Comparison of ENCODE assay signal across 11 cellular contexts in the genomic region with DNA sequence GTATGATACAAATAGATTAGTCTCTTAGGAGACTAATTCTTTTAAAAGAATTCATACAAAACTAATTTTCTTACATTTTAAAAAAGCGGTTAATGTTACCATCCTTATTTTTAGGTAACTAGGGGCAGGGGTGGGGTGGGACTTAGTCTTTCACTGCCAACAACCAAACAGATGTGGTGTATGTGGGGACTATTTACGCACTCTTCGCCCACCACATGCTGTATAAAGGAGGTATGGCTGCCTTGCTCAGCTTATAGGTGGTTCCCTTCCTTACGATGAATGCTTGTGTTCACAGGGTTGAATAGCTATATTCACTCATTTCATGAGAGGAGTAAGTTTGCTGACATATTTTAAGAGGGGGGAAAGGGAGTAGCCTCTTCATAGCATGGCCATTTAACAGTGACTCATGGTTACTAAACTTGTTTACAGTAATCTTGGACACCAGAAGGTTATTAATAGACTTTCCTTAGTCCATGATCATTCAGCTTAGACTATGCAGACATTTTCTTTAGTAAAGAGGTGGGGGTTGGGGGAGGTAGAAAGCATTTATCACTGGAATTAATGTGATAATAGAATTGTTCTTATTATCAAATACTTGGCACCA.
DNase-seq lines count a peak whose midpoint lies in the region; ATAC-seq, FAIRE-seq and TF ChIP-seq lines count a peak whose summit lies in the region.
"Had no signal": no experiment of that assay in that cellular context is flagged by ENCODE, and none has a peak within 500 bp of the region (broad histone marks: within the 10 kb centered on the region; RNA-seq: fewer than 3 reads in every experiment).

No MANE protein-coding gene starts in this region.

- H3K79me2 ChIP-seq in Karpas-422 (ENCODE audit: low read length): peaks cover 87% of the 10 kb centered on the region

- H3K4me1 ChIP-seq in adrenal gland (replicated peaks in 1 of 2) (peaks cover 16 to 50% of the 10 kb centered on the region in 2 donors), Karpas-422 (ENCODE audit: low read length) (peaks cover 3% of the 10 kb centered on the region; the same call in 1 of the 2 replicates)

- intact Hi-C loops in adrenal gland (cut with DNase I) (no loop called here), left ventricle myocardium superior (cut with micrococcal nuclease) (no loop called here)

- no peaks in the 10 kb centered on the region for H3K9me2 ChIP-seq in Karpas-422 (replicated peaks; ENCODE audit: insufficient read depth, low read length)

- H3K4me3 Mint-ChIP-seq in activated naive CD8-positive, alpha-beta T cell: no peak overlapping the region
- H3K4me3 Mint-ChIP-seq in activated naive CD8-positive, alpha-beta T cell treated with anti-CD3 and anti-CD28 coated beads, Interleukin-2, amount 50 U/mL, for 24 hours: no peak overlapping the region
- H3K4me3 Mint-ChIP-seq: CD8-positive, alpha-beta T cell had no signal

- H3K27me3 ChIP-seq in adrenal gland (no peaks in the 10 kb centered on the region), Karpas-422 (ENCODE audit: low read length) (no peaks in the 10 kb centered on the region)

- H3K9me3 ChIP-seq in adrenal gland (replicated peaks in 1 of 3) (no peaks in the 10 kb centered on the region), Karpas-422 (ENCODE audit: low read length) (no peaks in the 10 kb centered on the region)

- DNase-seq in activated naive CD8-positive, alpha-beta T cell treated with anti-CD3 and anti-CD28 coated beads, Interleukin-2, amount 50 U/mL, for 24 hours: no peak
- DNase-seq in adrenal gland (no peak), left ventricle myocardium superior (no peak), urothelium cell line (ENCODE audit: low spot score) (peak; percentile 37), HuH-7 (ENCODE audit: low spot score) (no peak), Karpas-422 (no peak)
- DNase-seq: amygdala; CD8-positive, alpha-beta T cell; NCI-H187 had no signal

- FAIRE-seq in urothelium cell line (lab: Jason Lieb, UNC): no peak

- peaks cover 13% of the 10 kb centered on the region for H3K36me3 Mint-ChIP-seq in activated naive CD8-positive, alpha-beta T cell
- peaks cover 65% of the 10 kb centered on the region for H3K36me3 Mint-ChIP-seq in activated naive CD8-positive, alpha-beta T cell treated with anti-CD3 and anti-CD28 coated beads, Interleukin-2, amount 50 U/mL, for 24 hours (ENCODE audit: low read depth)

- WGBS in adrenal gland, 4 donors: 93 to 97% (median 96%) methylated on average over 4 of the region's 4 CpGs

- no peak for TF ChIP-seq CTCF in adrenal gland (IDR thresholded peaks at IDR 0.05)

- H3K4me3 ChIP-seq in adrenal gland: no peak overlapping the region
- no peak overlapping the region for H3K4me3 ChIP-seq in Karpas-422 (ENCODE audit: low read length)

- no peaks in the 10 kb centered on the region for H3K27me3 Mint-ChIP-seq in activated naive CD8-positive, alpha-beta T cell
- H3K27me3 Mint-ChIP-seq in activated naive CD8-positive, alpha-beta T cell treated with anti-CD3 and anti-CD28 coated beads, Interleukin-2, amount 50 U/mL, for 24 hours: no peaks in the 10 kb centered on the region

- no peak overlapping the region for H2AFZ ChIP-seq in Karpas-422 (ENCODE audit: low read length)

- no peak overlapping the region for H3K4me2 ChIP-seq in Karpas-422 (ENCODE audit: low read depth, low read length, poor library complexity, severe bottlenecking)

- H4K20me1 ChIP-seq in Karpas-422 (ENCODE audit: insufficient read depth, low read depth, low read length): no peaks in the 10 kb centered on the region

- no peaks in the 10 kb centered on the region for H3K36me3 ChIP-seq in adrenal gland (replicated peaks in 1 of 2)
- peaks cover 5% of the 10 kb centered on the region; the same call in 1 of the 2 replicates for H3K36me3 ChIP-seq in Karpas-422 (ENCODE audit: insufficient read depth, low read length)

- ATAC-seq in activated naive CD8-positive, alpha-beta T cell treated with anti-CD3 and anti-CD28 coated beads, Interleukin-2, amount 50 U/mL, for 24 hours: no peak
- ATAC-seq in left ventricle myocardium superior: peak; percentile 82
- no peak for ATAC-seq in GM21526 (IDR thresholded peaks at IDR 0.05; ENCODE audit: low FRiP score, unreplicated experiment)
- ATAC-seq: CD8-positive, alpha-beta T cell had no signal

- H3K27ac ChIP-seq in adrenal gland (peak overlapping the region in 3 of 5 donors; percentile 33 to 38 (median 35)), Karpas-422 (ENCODE audit: low read length) (no peak overlapping the region)

- H3K9me3 Mint-ChIP-seq in activated naive CD8-positive, alpha-beta T cell (ENCODE audit: low read depth): no peaks in the 10 kb centered on the region
- H3K9me3 Mint-ChIP-seq in activated naive CD8-positive, alpha-beta T cell treated with anti-CD3 and anti-CD28 coated beads, Interleukin-2, amount 50 U/mL, for 24 hours: no peaks in the 10 kb centered on the region
- H3K9me3 Mint-ChIP-seq: CD8-positive, alpha-beta T cell had no signal

- H3K9ac ChIP-seq in Karpas-422 (ENCODE audit: low read length): no peak overlapping the region

- peaks cover 85% of the 10 kb centered on the region for H3K4me1 Mint-ChIP-seq in activated naive CD8-positive, alpha-beta T cell (ENCODE audit: low read depth)
- H3K4me1 Mint-ChIP-seq in activated naive CD8-positive, alpha-beta T cell treated with anti-CD3 and anti-CD28 coated beads, Interleukin-2, amount 50 U/mL, for 24 hours: peaks cover 89% of the 10 kb centered on the region

- peak overlapping the region; percentile 18 for H3K27ac Mint-ChIP-seq in activated naive CD8-positive, alpha-beta T cell
- H3K27ac Mint-ChIP-seq in activated naive CD8-positive, alpha-beta T cell treated with anti-CD3 and anti-CD28 coated beads, Interleukin-2, amount 50 U/mL, for 24 hours: no peak overlapping the region

- TF ChIP-seq POLR2A in adrenal gland (IDR thresholded peaks at IDR 0.05): no peak
